ENCODE assay signal across 17 cellular contexts in the genomic region with DNA sequence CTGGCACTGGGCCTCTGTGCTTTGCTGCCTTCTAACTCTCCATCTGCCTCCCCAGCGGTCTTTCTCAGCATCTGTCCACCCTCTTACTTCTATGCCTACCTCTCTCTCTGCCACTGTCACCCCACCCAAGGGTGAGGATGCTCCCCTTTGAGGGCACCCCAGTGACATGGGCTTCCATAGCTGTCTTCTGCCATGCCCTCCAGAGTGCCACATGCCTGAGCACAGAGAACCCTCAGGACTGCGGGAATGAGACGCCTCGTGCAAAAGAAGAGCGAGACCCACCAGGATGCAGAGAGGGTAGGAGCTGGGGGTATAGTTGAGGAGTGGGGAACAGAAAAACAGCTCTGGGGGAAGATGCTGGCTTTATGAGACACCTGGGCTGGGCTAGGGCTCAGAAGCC.
A peak's percentile ranks its signal among the peaks of the same experiment; 100 is the strongest.
DNase-seq lines count a peak whose midpoint lies in the region; ATAC-seq and TF ChIP-seq lines count a peak whose summit lies in the region.
"Had no signal": no experiment of that assay in that cellular context is flagged by ENCODE, and none has a peak within 500 bp of the region (broad histone marks: within the 10 kb centered on the region; RNA-seq: fewer than 3 reads in every experiment).

No MANE protein-coding gene starts in this region.

- no peak for TF ChIP-seq RAD21 in SK-N-SH (IDR thresholded peaks at IDR 0.05; ENCODE audit: low read length)

- H4K20me1 ChIP-seq in SK-N-SH (ENCODE audit: insufficient read depth): no peaks in the 10 kb centered on the region

- H3K79me2 ChIP-seq in SK-N-SH (ENCODE audit: insufficient read depth): no peaks in the 10 kb centered on the region

- TF ChIP-seq EP300 in SK-N-SH (IDR thresholded peaks at IDR 0.05; ENCODE audit: borderline replicate concordance in 1 of 2, low read depth in 1 of 2, low read length in 1 of 2): no peak

- H3K9ac ChIP-seq in SK-N-SH: no peak overlapping the region
- H3K9ac ChIP-seq: BLaER1 had no signal

- CTCF ChIA-PET in SK-N-SH (lab: Yijun Ruan, JAX): interaction anchor here (1.2 to 5.6 kb wide), 7 partner anchors 8 to 166 kb away, joined by 4 to 147 read pairs (median 26); partner anchors contain the start of gene POU2AF3

- POLR2A ChIA-PET in SK-N-SH (lab: Yijun Ruan, JAX): no interaction called here

- no peak for ATAC-seq in SK-N-SH treated with all-trans-retinoic acid at 6 μM for 48 hours
- ATAC-seq in central memory CD8-positive, alpha-beta T cell (replicated peaks; ENCODE audit: extremely low read depth, poor library complexity, severe bottlenecking): no peak
- no peak for ATAC-seq in HG03354 (IDR thresholded peaks at IDR 0.05; ENCODE audit: poor library complexity, severe bottlenecking, unreplicated experiment)
- no peak for ATAC-seq in Right ventricle myocardium superior (ENCODE audit: poor library complexity)

- H3F3A ChIP-seq in SK-N-SH (replicated peaks; ENCODE audit: insufficient read depth): no peaks in the 10 kb centered on the region

- H3K4me3 ChIP-seq in SK-N-SH (ENCODE audit: low read depth in 2 of 2, low read length in 1 of 2): no peak overlapping the region
- H3K4me3 ChIP-seq: BLaER1 had no signal

- 80% methylated on average over 5 of the region's 5 CpGs for WGBS in SK-N-SH (ENCODE audit: low lambda C conversion rate)

- peaks cover 22% of the 10 kb centered on the region for H3K27me3 Mint-ChIP-seq in central memory CD8-positive, alpha-beta T cell
- peaks cover 23% of the 10 kb centered on the region for H3K27me3 Mint-ChIP-seq in osteocyte (ENCODE audit: unreplicated experiment)

- no peaks in the 10 kb centered on the region for H3K27me3 ChIP-seq in SK-N-SH (ENCODE audit: insufficient read depth)
- H3K27me3 ChIP-seq: BLaER1 had no signal

- TF ChIP-seq CTCF in SK-N-SH (IDR thresholded peaks at IDR 0.05): no peak
- TF ChIP-seq CTCF in osteocyte (IDR thresholded peaks at IDR 0.05): no peak

- peaks cover 7% of the 10 kb centered on the region for H3K4me1 Mint-ChIP-seq in central memory CD8-positive, alpha-beta T cell
- H3K4me1 Mint-ChIP-seq in osteocyte (ENCODE audit: unreplicated experiment): no peaks in the 10 kb centered on the region

- no peaks in the 10 kb centered on the region for H3K9me3 ChIP-seq in SK-N-SH
- H3K9me3 ChIP-seq: BLaER1 had no signal

- no peak overlapping the region for H3K27ac ChIP-seq in SK-N-SH (ENCODE audit: low read depth in 2 of 2, low read length in 1 of 2)
- H3K27ac ChIP-seq: BLaER1, HL-60 had no signal

- H3K36me3 Mint-ChIP-seq in central memory CD8-positive, alpha-beta T cell (ENCODE audit: insufficient read depth): peaks cover 7% of the 10 kb centered on the region
- H3K36me3 Mint-ChIP-seq in osteocyte (ENCODE audit: unreplicated experiment): no peaks in the 10 kb centered on the region

- no peak overlapping the region for H2AFZ ChIP-seq in SK-N-SH (ENCODE audit: low read depth)

- intact Hi-C loops in Right ventricle myocardium superior (cut with DNase I): no loop called here

- H3K4me1 ChIP-seq in SK-N-SH (ENCODE audit: control insufficient read depth in 1 of 2, insufficient read depth in 2 of 2, low read depth in 1 of 2, low read length in 1 of 2): peaks cover 0 to 10% of the 10 kb centered on the region in 2 experiments; a peak in 2 of 4 replicates

- no peaks in the 10 kb centered on the region for H3K9me3 Mint-ChIP-seq in central memory CD8-positive, alpha-beta T cell
- H3K9me3 Mint-ChIP-seq in osteocyte (ENCODE audit: unreplicated experiment): no peaks in the 10 kb centered on the region
- H3K9me3 Mint-ChIP-seq: HFFc6 had no signal

- no peak overlapping the region for H3K4me3 Mint-ChIP-seq in central memory CD8-positive, alpha-beta T cell
- no peak overlapping the region for H3K4me3 Mint-ChIP-seq in osteocyte (ENCODE audit: unreplicated experiment)
- H3K4me3 Mint-ChIP-seq: HFFc6 had no signal

- no peaks in the 10 kb centered on the region for H3K36me3 ChIP-seq in SK-N-SH (replicated peaks in 1 of 2; ENCODE audit: control insufficient read depth in 1 of 2, insufficient read depth in 2 of 2, low read length in 1 of 2)
- H3K36me3 ChIP-seq: BLaER1 had no signal

- DNase-seq in SK-N-SH (peak; percentile 3), osteocyte (ENCODE audit: extremely low spot score, unreplicated experiment) (peak; percentile 71), RPMI8226 (no peak), Right ventricle myocardium superior (no peak)
- no peak for DNase-seq in central memory CD8-positive, alpha-beta T cell (ENCODE audit: low spot score in 2 of 2)
- DNase-seq: 8988T, AML-193, Calu3, DMS153, DMS79 treated with DMSO at 0.1 percent for 48 hours, GDM1, HCEC 1CT, HFFc6 had no signal

- no peaks in the 10 kb centered on the region for H3K9me2 ChIP-seq in SK-N-SH

- no peak overlapping the region for H3K4me2 ChIP-seq in SK-N-SH
- H3K4me2 ChIP-seq: BLaER1 had no signal

- H3K27ac Mint-ChIP-seq in central memory CD8-positive, alpha-beta T cell (ENCODE audit: low read depth): peak overlapping the region; percentile 12
- no peak overlapping the region for H3K27ac Mint-ChIP-seq in osteocyte (ENCODE audit: unreplicated experiment)
- H3K27ac Mint-ChIP-seq: HFFc6 had no signal

TF ChIP-seq in SK-N-SH, 30 proteins besides CTCF, POLR2A, EP300 and RAD21 (continues in another document):
- TF ChIP-seq RXRA (IDR thresholded peaks at IDR 0.05; ENCODE audit: borderline replicate concordance, low read depth) (no peak), NRF1 (IDR thresholded peaks at IDR 0.05; ENCODE audit: low read depth, low read length) (no peak), ELF1 (IDR thresholded peaks at IDR 0.05) (no peak), TAF1 (IDR thresholded peaks at IDR 0.05; ENCODE audit: borderline replicate concordance, low read depth, low read length) (no peak), RCOR1 (IDR thresholded peaks at IDR 0.05; ENCODE audit: low read length) (no peak), GATA2 (CRISPR knock-in tag; IDR thresholded peaks at IDR 0.05) (no peak), SIN3A (IDR thresholded peaks at IDR 0.05; ENCODE audit: borderline replicate concordance, low read depth, low read length) (no peak)
- TF ChIP-seq, protein P1, sequence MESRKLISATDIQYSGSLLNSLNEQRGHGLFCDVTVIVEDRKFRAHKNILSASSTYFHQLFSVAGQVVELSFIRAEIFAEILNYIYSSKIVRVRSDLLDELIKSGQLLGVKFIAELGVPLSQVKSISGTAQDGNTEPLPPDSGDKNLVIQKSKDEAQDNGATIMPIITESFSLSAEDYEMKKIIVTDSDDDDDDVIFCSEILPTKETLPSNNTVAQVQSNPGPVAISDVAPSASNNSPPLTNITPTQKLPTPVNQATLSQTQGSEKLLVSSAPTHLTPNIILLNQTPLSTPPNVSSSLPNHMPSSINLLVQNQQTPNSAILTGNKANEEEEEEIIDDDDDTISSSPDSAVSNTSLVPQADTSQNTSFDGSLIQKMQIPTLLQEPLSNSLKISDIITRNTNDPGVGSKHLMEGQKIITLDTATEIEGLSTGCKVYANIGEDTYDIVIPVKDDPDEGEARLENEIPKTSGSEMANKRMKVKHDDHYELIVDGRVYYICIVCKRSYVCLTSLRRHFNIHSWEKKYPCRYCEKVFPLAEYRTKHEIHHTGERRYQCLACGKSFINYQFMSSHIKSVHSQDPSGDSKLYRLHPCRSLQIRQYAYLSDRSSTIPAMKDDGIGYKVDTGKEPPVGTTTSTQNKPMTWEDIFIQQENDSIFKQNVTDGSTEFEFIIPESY (IDR thresholded peaks at IDR 0.05; ENCODE audit: borderline replicate concordance, low read depth): no peak

TF ChIP-seq in SK-N-SH treated with all-trans-retinoic acid at 6 μM for 48 hours, 23 proteins besides CTCF, POLR2A, EP300 and RAD21:
- no peak for TF ChIP-seq RARB (CRISPR knock-in tag; IDR thresholded peaks at IDR 0.05)
- no peak for TF ChIP-seq ZNF8 (CRISPR knock-in tag; IDR thresholded peaks at IDR 0.05)
- no peak for TF ChIP-seq ZNF70 (CRISPR knock-in tag; IDR thresholded peaks at IDR 0.05)
- no peak for TF ChIP-seq PPARA (CRISPR knock-in tag; IDR thresholded peaks at IDR 0.05; ENCODE audit: borderline replicate concordance)
- TF ChIP-seq TCF4 (CRISPR knock-in tag; IDR thresholded peaks at IDR 0.05; ENCODE audit: borderline replicate concordance): no peak
- TF ChIP-seq OSR1 (CRISPR knock-in tag; IDR thresholded peaks at IDR 0.05): no peak
- no peak for TF ChIP-seq CSRNP3 (CRISPR knock-in tag; IDR thresholded peaks at IDR 0.05)

Comparison
In these comparisons a context has a peak if more than half of its experiments do, and no peak if none do; other contexts are left out.
1. DNase-seq: peak in SK-N-SH (single experiment) and osteocyte (single experiment); none in central memory CD8-positive, alpha-beta T cell (0 of 2), RPMI8226 (single experiment) and Right ventricle myocardium superior (single experiment).